13 cellular contexts compared by ENCODE assay signal in the genomic region with DNA sequence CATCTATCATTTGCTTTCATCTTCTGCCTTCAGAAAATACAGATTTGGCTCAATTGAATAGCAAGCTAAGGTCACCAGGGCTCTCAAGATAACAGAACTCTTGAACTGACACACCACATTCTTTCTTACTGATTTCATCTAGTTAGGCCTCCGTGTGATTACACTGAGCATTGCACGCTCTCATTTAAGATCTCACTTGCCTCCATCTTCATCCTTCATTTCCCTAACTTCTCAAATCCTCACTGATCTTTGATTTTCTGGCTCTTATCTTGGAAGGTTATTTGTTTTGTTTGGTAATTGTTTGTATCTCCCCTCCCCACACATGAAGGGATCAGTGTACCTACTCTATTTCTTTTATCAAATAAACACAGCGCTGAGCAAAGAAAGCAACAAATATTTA. TPM values are rescaled to one million over a fixed set of nuclear protein-coding genes. Genes with fewer than 3 reads are reported as not detected.
DNase-seq lines count a peak whose midpoint lies in the region; ATAC-seq and TF ChIP-seq lines count a peak whose summit lies in the region.
"Had no signal": no experiment of that assay in that cellular context is flagged by ENCODE, and none has a peak within 500 bp of the region (broad histone marks: within the 10 kb centered on the region; RNA-seq: fewer than 3 reads in every experiment).

No MANE protein-coding gene starts in this region.

- H3K4me3 Mint-ChIP-seq in WTC11, result no peak overlapping the region
- H3K4me3 Mint-ChIP-seq in type B pancreatic cell, result no peak overlapping the region
- H3K4me3 Mint-ChIP-seq: activated CD4-positive, alpha-beta T cell treated with anti-CD3 and anti-CD28 coated beads, Interleukin-2, amount 10 ng/mL, durations not matched to agents 24 days and 14 days; T-helper 1 cell treated with Interleukin-12 subunit alpha and Interleukin-12 subunit beta and Interleukin-4 antibody, amounts not matched to agents 30 μg/mL and 1 μg/mL, for 36 hours had no signal

- no peaks in the 10 kb centered on the region for H4K20me1 ChIP-seq in GM23248 (ENCODE audit: insufficient read depth)

- no peaks in the 10 kb centered on the region for H3F3A ChIP-seq in GM23248 (ENCODE audit: insufficient read depth)

- no peaks in the 10 kb centered on the region for H3K9me3 ChIP-seq in GM23248 (ENCODE audit: low read depth)

- ATAC-seq in WTC11 (no peak), HG03135 (IDR thresholded peaks at IDR 0.05; ENCODE audit: unreplicated experiment) (no peak)
- ATAC-seq: esophagus mucosa; stimulated activated naive CD8-positive, alpha-beta T cell treated with anti-CD3 and anti-CD28 coated beads, Interleukin-15, Interleukin-2, amounts not matched to agents 100 U/mL and 50 U/mL, for 24 hours had no signal

- POLR2A ChIA-PET in WTC11 (lab: Charles Lee), result interaction anchor here (0.8 kb wide), 1 partner anchor 9 kb away, joined by 5 read pairs; no protein-coding TSS in a partner anchor

- no peak overlapping the region for H3K4me3 ChIP-seq in GM23248

- H3K9me3 Mint-ChIP-seq in WTC11 (0 out of 2 replicates have a peak, but pooled peaks cover 1% of the 10 kb centered on the region), type B pancreatic cell (peaks cover 2% of the 10 kb centered on the region)
- H3K9me3 Mint-ChIP-seq: activated CD4-positive, alpha-beta T cell treated with anti-CD3 and anti-CD28 coated beads, Interleukin-2, amount 10 ng/mL, durations not matched to agents 24 days and 14 days had no signal

- no peak overlapping the region for H3K9ac ChIP-seq in GM23248

- no peaks in the 10 kb centered on the region for H3K4me1 Mint-ChIP-seq in WTC11
- peaks cover 10% of the 10 kb centered on the region for H3K4me1 Mint-ChIP-seq in type B pancreatic cell (ENCODE audit: unreplicated experiment)

- H3K27me3 Mint-ChIP-seq in WTC11 (ENCODE audit: low read depth) (no peaks in the 10 kb centered on the region), type B pancreatic cell (no peaks in the 10 kb centered on the region)
- H3K27me3 Mint-ChIP-seq: activated CD4-positive, alpha-beta T cell treated with anti-CD3 and anti-CD28 coated beads, Interleukin-2, amount 10 ng/mL, durations not matched to agents 24 days and 14 days had no signal

- peak; percentile 49 for DNase-seq in GM23248
- no peak for DNase-seq in WTC11 (ENCODE audit: low spot score)
- DNase-seq in hepatic stellate cell (ENCODE audit: low spot score), result peak; percentile 16
- no peak for DNase-seq in type B pancreatic cell (ENCODE audit: extremely low spot score, unreplicated experiment)
- DNase-seq in CD1c-positive myeloid dendritic cell (ENCODE audit: extremely low spot score), result no peak
- no peak for DNase-seq in GOT3 (lab: John Stamatoyannopoulos, UW)
- DNase-seq: activated CD4-positive, alpha-beta T cell treated with anti-CD3 and anti-CD28 coated beads, Interleukin-2, amount 10 ng/mL, durations not matched to agents 24 days and 14 days; retina; stimulated activated CD4-positive, alpha-beta T cell treated with anti-CD3 and anti-CD28 coated beads, Interleukin-4, amount 100 ng/mL, for 24 hours; stimulated activated naive CD8-positive, alpha-beta T cell treated with anti-CD3 and anti-CD28 coated beads, Interleukin-15, Interleukin-2, amounts not matched to agents 100 U/mL and 50 U/mL, for 24 hours had no signal

- H3K79me2 ChIP-seq in GM23248 (ENCODE audit: insufficient read depth), result no peaks in the 10 kb centered on the region

- H3K4me1 ChIP-seq in GM23248 (ENCODE audit: insufficient read depth), result peaks cover 7% of the 10 kb centered on the region

- H3K36me3 Mint-ChIP-seq in WTC11 (peaks cover 9% of the 10 kb centered on the region), type B pancreatic cell (peaks cover 9% of the 10 kb centered on the region)

- H2AFZ ChIP-seq in GM23248, result peak overlapping the region; percentile 13; the same call in 1 of the 2 replicates

- no peak overlapping the region for H3K27ac ChIP-seq in GM23248

- TF ChIP-seq CTCF in WTC11 (IDR thresholded peaks at IDR 0.05) (no peak), type B pancreatic cell (conservative IDR thresholded peaks at IDR 0.05) (no peak)

- H3K9me2 ChIP-seq in GM23248 (ENCODE audit: insufficient read depth), result no peaks in the 10 kb centered on the region

- no peaks in the 10 kb centered on the region for H3K36me3 ChIP-seq in GM23248 (ENCODE audit: low read depth)

- WGBS in GM23248 (ENCODE audit: low coverage in 1 of 2, low lambda C conversion rate in 2 of 2, missing lambda C conversion rate in 2 of 2), 2 experiments, result 62 to 63% methylated on average over 3 of the region's 3 CpGs

- CTCF ChIA-PET in WTC11 (lab: Charles Lee), result interaction anchor here (1.2 to 1.5 kb wide), 2 partner anchors 17 to 19 kb away, joined by 3 read pairs; no protein-coding TSS in a partner anchor

- H3K27me3 ChIP-seq in GM23248 (replicated peaks; ENCODE audit: insufficient read depth), result no peaks in the 10 kb centered on the region

- H3K4me2 ChIP-seq in GM23248 (ENCODE audit: unreplicated experiment), result peak overlapping the region; percentile 16

- H3K27ac Mint-ChIP-seq in WTC11 (0 out of 2 replicates have a peak overlapping the region, but pooled peaks have one; percentile 54), type B pancreatic cell (peak overlapping the region; percentile 26)
- H3K27ac Mint-ChIP-seq: activated CD4-positive, alpha-beta T cell treated with anti-CD3 and anti-CD28 coated beads, Interleukin-2, amount 10 ng/mL, durations not matched to agents 24 days and 14 days; T-helper 1 cell treated with Interleukin-12 subunit alpha and Interleukin-12 subunit beta and Interleukin-4 antibody, amounts not matched to agents 30 μg/mL and 1 μg/mL, for 36 hours had no signal

- in situ Hi-C loops in GM23248 (cut with MboI), result no loop called here

TF ChIP-seq in WTC11, 78 proteins besides CTCF, POLR2A, EP300 and RAD21:
- TF ChIP-seq, protein P1, sequence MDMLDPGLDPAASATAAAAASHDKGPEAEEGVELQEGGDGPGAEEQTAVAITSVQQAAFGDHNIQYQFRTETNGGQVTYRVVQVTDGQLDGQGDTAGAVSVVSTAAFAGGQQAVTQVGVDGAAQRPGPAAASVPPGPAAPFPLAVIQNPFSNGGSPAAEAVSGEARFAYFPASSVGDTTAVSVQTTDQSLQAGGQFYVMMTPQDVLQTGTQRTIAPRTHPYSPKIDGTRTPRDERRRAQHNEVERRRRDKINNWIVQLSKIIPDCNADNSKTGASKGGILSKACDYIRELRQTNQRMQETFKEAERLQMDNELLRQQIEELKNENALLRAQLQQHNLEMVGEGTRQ (CRISPR knock-in tag; IDR thresholded peaks at IDR 0.05), result no peak
- TF ChIP-seq, protein P2, sequence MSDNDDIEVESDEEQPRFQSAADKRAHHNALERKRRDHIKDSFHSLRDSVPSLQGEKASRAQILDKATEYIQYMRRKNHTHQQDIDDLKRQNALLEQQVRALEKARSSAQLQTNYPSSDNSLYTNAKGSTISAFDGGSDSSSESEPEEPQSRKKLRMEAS (CRISPR knock-in tag; IDR thresholded peaks at IDR 0.05), result no peak

RNA-seq across cellular contexts. Expression of a gene that starts 47.7 kb away (rescaled TPM):
- total RNA-seq in GM23248 (2014; rRNA removed; shearing (Covaris generic)), result 20.5 and 23.4 TPM in 2 replicates
- 16.2 and 16.6 TPM in 2 replicates for polyA plus RNA-seq in GM23248 (2016; fragmentation: Nextera tagmentation; extraction: Ambion mirVana)
- total RNA-seq in WTC11 (2021), result 35.1 to 37.6 TPM (median 37.5 TPM) in 3 replicates
- 32.4 and 38.0 TPM in 2 replicates for total RNA-seq in type B pancreatic cell (ENCODE audit: low replicate concordance)

Comparison
In these comparisons a context has a peak if more than half of its experiments do, and no peak if none do; other contexts are left out.
1. DNase-seq: peak in GM23248 (single experiment) and hepatic stellate cell (single experiment); none in WTC11 (single experiment), type B pancreatic cell (single experiment), CD1c-positive myeloid dendritic cell (single experiment) and GOT3 (single experiment).